ENCODE assay signal across 25 cellular contexts in the genomic region with DNA sequence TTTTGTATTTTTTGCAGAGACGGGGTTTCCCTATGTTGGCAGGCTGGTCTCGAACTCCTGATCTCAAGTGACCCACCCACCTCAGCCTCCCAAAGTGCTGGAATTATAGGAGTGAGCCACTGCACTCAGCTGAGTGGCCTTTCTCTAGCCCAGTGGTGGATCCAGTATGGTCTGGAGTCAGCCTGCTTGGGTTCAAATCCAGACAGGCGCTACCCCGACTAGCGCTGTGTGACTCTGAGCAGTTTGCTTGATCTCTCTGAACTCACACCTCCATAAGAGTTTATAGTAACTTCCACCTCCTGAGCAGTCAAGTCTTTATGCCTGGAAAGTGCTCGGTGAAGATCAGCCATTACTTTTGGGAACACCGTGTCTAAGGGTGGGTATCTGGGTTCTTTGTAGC.
"Had no signal": no experiment of that assay in that cellular context is flagged by ENCODE, and none has a peak within 500 bp of the region (broad histone marks: within the 10 kb centered on the region; RNA-seq: fewer than 3 reads in every experiment).

No MANE protein-coding gene starts in this region.

- H3K4me1 Mint-ChIP-seq: activated naive CD8-positive, alpha-beta T cell treated with anti-CD3 and anti-CD28 coated beads for 36 hours; mesothelial cell of epicardium; nephron had no signal

- H3K36me3 Mint-ChIP-seq: activated naive CD8-positive, alpha-beta T cell treated with anti-CD3 and anti-CD28 coated beads for 36 hours had no signal

- H3K4me3 Mint-ChIP-seq: activated CD8-positive, alpha-beta T cell treated with anti-CD3 and anti-CD28 coated beads for 36 hours; activated naive CD8-positive, alpha-beta T cell treated with anti-CD3 and anti-CD28 coated beads for 36 hours; activated T-helper 17 cell treated with anti-CD3 and anti-CD28 coated beads, Interleukin-2, amount 50 U/mL, for 72 hours; mesothelial cell of epicardium; nephron; stimulated activated naive CD8-positive, alpha-beta T cell treated with anti-CD3 and anti-CD28 coated beads, Interleukin-15, Interleukin-2, amounts not matched to agents 100 ng/mL and 50 ng/mL, for 24 hours; type B pancreatic cell had no signal

- FAIRE-seq: endothelial cell of umbilical vein, kidney had no signal

- H3K27ac ChIP-seq: cardiac muscle cell, esophagus muscularis mucosa, gastroesophageal sphincter, suprapubic skin had no signal

- DNase-seq: activated CD4-positive, alpha-beta T cell treated with anti-CD3 and anti-CD28 coated beads for 48 hours; activated CD4-positive, CD25-positive, alpha-beta regulatory T cell; activated CD8-positive, alpha-beta T cell treated with anti-CD3 and anti-CD28 coated beads for 36 hours; activated naive CD4-positive, alpha-beta T cell; activated naive CD8-positive, alpha-beta T cell treated with anti-CD3 and anti-CD28 coated beads for 36 hours; activated T-cell treated with anti-CD3 and anti-CD28 coated beads, Interleukin-2, amount 50 U/mL, for 1 hour; amniotic stem cell; dermis blood vessel endothelial cell; effector memory CD4-positive, alpha-beta T cell; heart left ventricle; kidney; occipital lobe; stimulated activated CD4-positive, alpha-beta T cell treated with anti-CD3 and anti-CD28 coated beads, Interleukin-2, amount 100 ng/mL, for 24 hours; T1000 had no signal

- H3K9me3 ChIP-seq: esophagus muscularis mucosa, gastroesophageal sphincter, heart left ventricle, suprapubic skin had no signal

- H3K27ac Mint-ChIP-seq: activated CD8-positive, alpha-beta T cell treated with anti-CD3 and anti-CD28 coated beads for 36 hours; activated naive CD8-positive, alpha-beta T cell treated with anti-CD3 and anti-CD28 coated beads for 36 hours; mesothelial cell of epicardium; nephron; stimulated activated naive CD8-positive, alpha-beta T cell treated with anti-CD3 and anti-CD28 coated beads, Interleukin-15, Interleukin-2, amounts not matched to agents 100 ng/mL and 50 ng/mL, for 24 hours; type B pancreatic cell had no signal

- H3K27me3 Mint-ChIP-seq: activated CD8-positive, alpha-beta T cell treated with anti-CD3 and anti-CD28 coated beads for 36 hours; activated naive CD8-positive, alpha-beta T cell treated with anti-CD3 and anti-CD28 coated beads for 36 hours; activated T-helper 17 cell treated with anti-CD3 and anti-CD28 coated beads, Interleukin-2, amount 50 U/mL, for 72 hours; stimulated activated naive CD8-positive, alpha-beta T cell treated with anti-CD3 and anti-CD28 coated beads, Interleukin-15, Interleukin-2, amounts not matched to agents 100 ng/mL and 50 ng/mL, for 24 hours; type B pancreatic cell had no signal

- ATAC-seq: activated T-helper 17 cell treated with anti-CD3 and anti-CD28 coated beads, Interleukin-2, amount 50 U/mL, for 72 hours; gastroesophageal sphincter; heart left ventricle; left lobe of liver had no signal

- H3K9me3 Mint-ChIP-seq: activated CD8-positive, alpha-beta T cell treated with anti-CD3 and anti-CD28 coated beads for 36 hours; activated naive CD8-positive, alpha-beta T cell treated with anti-CD3 and anti-CD28 coated beads for 36 hours; activated T-helper 17 cell treated with anti-CD3 and anti-CD28 coated beads, Interleukin-2, amount 50 U/mL, for 72 hours; mesothelial cell of epicardium; nephron; stimulated activated naive CD8-positive, alpha-beta T cell treated with anti-CD3 and anti-CD28 coated beads, Interleukin-15, Interleukin-2, amounts not matched to agents 100 ng/mL and 50 ng/mL, for 24 hours; type B pancreatic cell had no signal

- H3K4me3 ChIP-seq: cardiac muscle cell, esophagus muscularis mucosa, gastroesophageal sphincter, heart left ventricle, suprapubic skin had no signal

- H3K36me3 ChIP-seq: cardiac muscle cell had no signal

- H3K27me3 ChIP-seq: cardiac muscle cell, esophagus muscularis mucosa, gastroesophageal sphincter, heart left ventricle, suprapubic skin had no signal
